Comparison of ENCODE assay signal across 2 cellular contexts in the genomic region with DNA sequence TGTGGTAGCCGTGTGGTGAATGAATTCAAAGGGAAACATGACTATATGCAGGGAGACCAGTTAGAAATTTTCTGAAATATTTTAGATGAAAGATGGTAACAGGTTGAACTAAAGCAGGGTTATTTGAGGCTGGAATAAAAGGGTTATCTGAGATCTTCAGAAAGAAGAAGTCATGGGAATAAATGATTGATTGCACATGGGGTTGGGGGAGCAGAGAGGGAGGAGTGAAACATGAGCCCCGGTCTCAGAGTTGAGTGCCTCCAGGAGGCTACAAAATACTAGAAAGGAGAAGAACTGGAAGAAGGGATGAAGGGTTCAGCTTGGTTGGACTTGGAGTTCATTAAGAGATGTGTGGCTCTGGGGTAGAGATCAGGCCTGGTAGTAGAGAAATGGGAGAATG.
TF ChIP-seq lines count a peak whose summit lies in the region.

No MANE protein-coding gene starts in this region.

TF ChIP-seq in HEK293T, 16 proteins besides CTCF, POLR2A, EP300 and RAD21:
- no peak for TF ChIP-seq NFRKB (IDR thresholded peaks at IDR 0.05)
- TF ChIP-seq, protein P1, sequence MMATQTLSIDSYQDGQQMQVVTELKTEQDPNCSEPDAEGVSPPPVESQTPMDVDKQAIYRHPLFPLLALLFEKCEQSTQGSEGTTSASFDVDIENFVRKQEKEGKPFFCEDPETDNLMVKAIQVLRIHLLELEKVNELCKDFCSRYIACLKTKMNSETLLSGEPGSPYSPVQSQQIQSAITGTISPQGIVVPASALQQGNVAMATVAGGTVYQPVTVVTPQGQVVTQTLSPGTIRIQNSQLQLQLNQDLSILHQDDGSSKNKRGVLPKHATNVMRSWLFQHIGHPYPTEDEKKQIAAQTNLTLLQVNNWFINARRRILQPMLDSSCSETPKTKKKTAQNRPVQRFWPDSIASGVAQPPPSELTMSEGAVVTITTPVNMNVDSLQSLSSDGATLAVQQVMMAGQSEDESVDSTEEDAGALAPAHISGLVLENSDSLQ (IDR thresholded peaks at IDR 0.05), result 0 out of 2 replicates have a peak, but pooled peaks have one; percentile 5

TF ChIP-seq in K562, 482 proteins besides CTCF, POLR2A, EP300 and RAD21:
- peak; percentile 74 for TF ChIP-seq MEIS2 (IDR thresholded peaks at IDR 0.05; ENCODE audit: partially characterized antibody)
- TF ChIP-seq, protein P2, sequence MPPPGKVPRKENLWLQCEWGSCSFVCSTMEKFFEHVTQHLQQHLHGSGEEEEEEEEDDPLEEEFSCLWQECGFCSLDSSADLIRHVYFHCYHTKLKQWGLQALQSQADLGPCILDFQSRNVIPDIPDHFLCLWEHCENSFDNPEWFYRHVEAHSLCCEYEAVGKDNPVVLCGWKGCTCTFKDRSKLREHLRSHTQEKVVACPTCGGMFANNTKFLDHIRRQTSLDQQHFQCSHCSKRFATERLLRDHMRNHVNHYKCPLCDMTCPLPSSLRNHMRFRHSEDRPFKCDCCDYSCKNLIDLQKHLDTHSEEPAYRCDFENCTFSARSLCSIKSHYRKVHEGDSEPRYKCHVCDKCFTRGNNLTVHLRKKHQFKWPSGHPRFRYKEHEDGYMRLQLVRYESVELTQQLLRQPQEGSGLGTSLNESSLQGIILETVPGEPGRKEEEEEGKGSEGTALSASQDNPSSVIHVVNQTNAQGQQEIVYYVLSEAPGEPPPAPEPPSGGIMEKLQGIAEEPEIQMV (tag; conservative IDR thresholded peaks at IDR 0.05; ENCODE audit: low read depth), result no peak
- TF ChIP-seq, protein P1 (IDR thresholded peaks at IDR 0.05), result peak; percentile 74
- no peak for TF ChIP-seq EHMT2 (IDR thresholded peaks at IDR 0.05)
- no peak for TF ChIP-seq KDM5B (IDR thresholded peaks at IDR 0.05; ENCODE audit: insufficient replicate concordance, low read depth, low read length)
- no peak for TF ChIP-seq MEF2D (tag; conservative IDR thresholded peaks at IDR 0.05; ENCODE audit: low read depth)
- TF ChIP-seq ZBTB1 (CRISPR knock-in tag; IDR thresholded peaks at IDR 0.05; ENCODE audit: borderline replicate concordance, low read depth), result no peak
- TF ChIP-seq KAT2B (IDR thresholded peaks at IDR 0.05; ENCODE audit: low read depth, low read length), result no peak
- TF ChIP-seq, protein P3, sequence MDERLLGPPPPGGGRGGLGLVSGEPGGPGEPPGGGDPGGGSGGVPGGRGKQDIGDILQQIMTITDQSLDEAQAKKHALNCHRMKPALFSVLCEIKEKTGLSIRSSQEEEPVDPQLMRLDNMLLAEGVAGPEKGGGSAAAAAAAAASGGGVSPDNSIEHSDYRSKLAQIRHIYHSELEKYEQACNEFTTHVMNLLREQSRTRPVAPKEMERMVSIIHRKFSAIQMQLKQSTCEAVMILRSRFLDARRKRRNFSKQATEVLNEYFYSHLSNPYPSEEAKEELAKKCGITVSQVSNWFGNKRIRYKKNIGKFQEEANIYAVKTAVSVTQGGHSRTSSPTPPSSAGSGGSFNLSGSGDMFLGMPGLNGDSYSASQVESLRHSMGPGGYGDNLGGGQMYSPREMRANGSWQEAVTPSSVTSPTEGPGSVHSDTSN (CRISPR knock-in tag; IDR thresholded peaks at IDR 0.05; ENCODE audit: low read depth), result no peak
- TF ChIP-seq, protein P3 (tag; conservative IDR thresholded peaks at IDR 0.05; ENCODE audit: low read depth), result peak; percentile 87
- TF ChIP-seq, protein P4, sequence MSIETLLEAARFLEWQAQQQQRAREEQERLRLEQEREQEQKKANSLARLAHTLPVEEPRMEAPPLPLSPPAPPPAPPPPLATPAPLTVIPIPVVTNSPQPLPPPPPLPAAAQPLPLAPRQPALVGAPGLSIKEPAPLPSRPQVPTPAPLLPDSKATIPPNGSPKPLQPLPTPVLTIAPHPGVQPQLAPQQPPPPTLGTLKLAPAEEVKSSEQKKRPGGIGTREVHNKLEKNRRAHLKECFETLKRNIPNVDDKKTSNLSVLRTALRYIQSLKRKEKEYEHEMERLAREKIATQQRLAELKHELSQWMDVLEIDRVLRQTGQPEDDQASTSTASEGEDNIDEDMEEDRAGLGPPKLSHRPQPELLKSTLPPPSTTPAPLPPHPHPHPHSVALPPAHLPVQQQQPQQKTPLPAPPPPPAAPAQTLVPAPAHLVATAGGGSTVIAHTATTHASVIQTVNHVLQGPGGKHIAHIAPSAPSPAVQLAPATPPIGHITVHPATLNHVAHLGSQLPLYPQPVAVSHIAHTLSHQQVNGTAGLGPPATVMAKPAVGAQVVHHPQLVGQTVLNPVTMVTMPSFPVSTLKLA (conservative IDR thresholded peaks at IDR 0.05), result no peak
- no peak for TF ChIP-seq HNRNPL (IDR thresholded peaks at IDR 0.05; ENCODE audit: low read depth, low read length)
- TF ChIP-seq PML (IDR thresholded peaks at IDR 0.05; ENCODE audit: low read length), result no peak
- TF ChIP-seq HOXB6 (CRISPR knock-in tag; IDR thresholded peaks at IDR 0.05; ENCODE audit: borderline replicate concordance), result no peak
- no peak for TF ChIP-seq TEAD1 (CRISPR knock-in tag; IDR thresholded peaks at IDR 0.05)
- TF ChIP-seq, protein P5, sequence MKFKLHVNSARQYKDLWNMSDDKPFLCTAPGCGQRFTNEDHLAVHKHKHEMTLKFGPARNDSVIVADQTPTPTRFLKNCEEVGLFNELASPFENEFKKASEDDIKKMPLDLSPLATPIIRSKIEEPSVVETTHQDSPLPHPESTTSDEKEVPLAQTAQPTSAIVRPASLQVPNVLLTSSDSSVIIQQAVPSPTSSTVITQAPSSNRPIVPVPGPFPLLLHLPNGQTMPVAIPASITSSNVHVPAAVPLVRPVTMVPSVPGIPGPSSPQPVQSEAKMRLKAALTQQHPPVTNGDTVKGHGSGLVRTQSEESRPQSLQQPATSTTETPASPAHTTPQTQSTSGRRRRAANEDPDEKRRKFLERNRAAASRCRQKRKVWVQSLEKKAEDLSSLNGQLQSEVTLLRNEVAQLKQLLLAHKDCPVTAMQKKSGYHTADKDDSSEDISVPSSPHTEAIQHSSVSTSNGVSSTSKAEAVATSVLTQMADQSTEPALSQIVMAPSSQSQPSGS (CRISPR knock-in tag; IDR thresholded peaks at IDR 0.05), result no peak
- TF ChIP-seq NR2C2 (CRISPR knock-in tag; IDR thresholded peaks at IDR 0.05), result no peak
- no peak for TF ChIP-seq NR2C2 (tag; IDR thresholded peaks at IDR 0.05)
- no peak for TF ChIP-seq HEY1 (CRISPR knock-in tag; IDR thresholded peaks at IDR 0.05; ENCODE audit: borderline replicate concordance)
- no peak for TF ChIP-seq NCOR1 (IDR thresholded peaks at IDR 0.05)
- TF ChIP-seq SRSF9 (IDR thresholded peaks at IDR 0.05; ENCODE audit: borderline replicate concordance, low read depth, low read length), result no peak
- TF ChIP-seq ZC3H8 (IDR thresholded peaks at IDR 0.05), result no peak
- TF ChIP-seq ZNF282 (CRISPR knock-in tag; IDR thresholded peaks at IDR 0.05), result no peak
TF ChIP-seq in K562: peak in this region for 3.
